In genomic region chr11:107898270-107898669, GRCh38 we compare ENCODE assay signal across 7 cellular contexts. TPM values are rescaled to one million over a fixed set of nuclear protein-coding genes. Genes with fewer than 3 reads are reported as not detected.
DNase-seq lines count a peak whose midpoint lies in the region; ATAC-seq, FAIRE-seq and TF ChIP-seq lines count a peak whose summit lies in the region.

No MANE protein-coding gene starts in this region.

- H3K4me2 ChIP-seq in Loucy (ENCODE audit: low read depth, low read length, poor library complexity, severe bottlenecking), result no peak overlapping the region

- no peaks in the 10 kb centered on the region for H3K9me2 ChIP-seq in Loucy (replicated peaks; ENCODE audit: low read depth, low read length)

- 0 out of 2 replicates have a peak, but pooled peaks have one; percentile 23 for TF ChIP-seq CTCF in Loucy (conservative IDR thresholded peaks at IDR 0.05; ENCODE audit: low read length)
- peak; percentile 65 for TF ChIP-seq CTCF in astrocyte of the cerebellum (IDR thresholded peaks at IDR 0.05; ENCODE audit: low read depth, low read length, missing control alignments)
- TF ChIP-seq CTCF in lower lobe of right lung (IDR thresholded peaks at IDR 0.05), result peak; percentile 41

- H4K20me1 ChIP-seq in Loucy (ENCODE audit: insufficient read depth, low read length, poor library complexity, severe bottlenecking), result no peaks in the 10 kb centered on the region

- peak; percentile 48 for DNase-seq in astrocyte of the cerebellum (ENCODE audit: low read depth)
- no peak for DNase-seq in lower lobe of right lung
- DNase-seq in stimulated activated naive CD4-positive, alpha-beta T cell treated with Interleukin-2 at 50 U/mL for 16 hours (lab: John Stamatoyannopoulos, UW), result no peak
- DNase-seq in activated CD4-positive, alpha-beta T cell treated with anti-CD3 and anti-CD28 coated beads, Interleukin-2, amount 50 U/mL, for 48 hours, result no peak

- no peak overlapping the region for H2AFZ ChIP-seq in Loucy (ENCODE audit: low read length)

- H3K27me3 ChIP-seq in Loucy (ENCODE audit: insufficient read depth, low read length, poor library complexity, severe bottlenecking), result no peaks in the 10 kb centered on the region
- H3K27me3 ChIP-seq in lower lobe of right lung (ENCODE audit: low read depth), result no peaks in the 10 kb centered on the region

- intact Hi-C loops in lower lobe of right lung (cut with DNase I), result no loop called here

- H3F3A ChIP-seq in Loucy (ENCODE audit: low read depth), result no peaks in the 10 kb centered on the region

- ATAC-seq in GM21447 (IDR thresholded peaks at IDR 0.05; ENCODE audit: unreplicated experiment) (peak; percentile 88), lower lobe of right lung (peak in 1 of 2 donors; percentile 49)

- no peak overlapping the region for H3K27ac ChIP-seq in lower lobe of right lung

- peak; percentile 93 for FAIRE-seq in G401.6 (lab: Jason Lieb, UNC)

- in situ Hi-C loops in astrocyte of the cerebellum (cut with HindIII; ENCODE audit: low sequenced_read_pairs), result no loop called here

- no peak overlapping the region for H3K9ac ChIP-seq in Loucy (ENCODE audit: low read depth, low read length, poor library complexity, severe bottlenecking)

- H3K4me3 ChIP-seq in Loucy (ENCODE audit: low read length, poor library complexity, severe bottlenecking) (no peak overlapping the region), astrocyte of the cerebellum (ENCODE audit: low read depth, low read length) (no peak overlapping the region), lower lobe of right lung (no peak overlapping the region)

- H3K79me2 ChIP-seq in Loucy (ENCODE audit: insufficient read depth, low read length), result no peaks in the 10 kb centered on the region

- H3K9me3 ChIP-seq in Loucy (ENCODE audit: insufficient read depth, low read depth, low read length), result no peaks in the 10 kb centered on the region
- no peaks in the 10 kb centered on the region for H3K9me3 ChIP-seq in lower lobe of right lung

- H3K4me1 ChIP-seq in Loucy (ENCODE audit: insufficient read depth, low read length, poor library complexity, severe bottlenecking), result no peaks in the 10 kb centered on the region
- H3K4me1 ChIP-seq in lower lobe of right lung, result no peaks in the 10 kb centered on the region

- no peaks in the 10 kb centered on the region for H3K36me3 ChIP-seq in Loucy (ENCODE audit: insufficient read depth, low read length)
- no peaks in the 10 kb centered on the region for H3K36me3 ChIP-seq in lower lobe of right lung

RNA-seq across cellular contexts. Expression of gene RAB39A, which starts 30.0 kb away (rescaled TPM):
- 3.1 TPM for total RNA-seq in lower lobe of right lung

RNA-seq across cellular contexts. Expression of gene SLC35F2, which starts 39.7 kb away (rescaled TPM):
- total RNA-seq in lower lobe of right lung, result 3.9 TPM
